10 cellular contexts compared by ENCODE assay signal in the genomic region with DNA sequence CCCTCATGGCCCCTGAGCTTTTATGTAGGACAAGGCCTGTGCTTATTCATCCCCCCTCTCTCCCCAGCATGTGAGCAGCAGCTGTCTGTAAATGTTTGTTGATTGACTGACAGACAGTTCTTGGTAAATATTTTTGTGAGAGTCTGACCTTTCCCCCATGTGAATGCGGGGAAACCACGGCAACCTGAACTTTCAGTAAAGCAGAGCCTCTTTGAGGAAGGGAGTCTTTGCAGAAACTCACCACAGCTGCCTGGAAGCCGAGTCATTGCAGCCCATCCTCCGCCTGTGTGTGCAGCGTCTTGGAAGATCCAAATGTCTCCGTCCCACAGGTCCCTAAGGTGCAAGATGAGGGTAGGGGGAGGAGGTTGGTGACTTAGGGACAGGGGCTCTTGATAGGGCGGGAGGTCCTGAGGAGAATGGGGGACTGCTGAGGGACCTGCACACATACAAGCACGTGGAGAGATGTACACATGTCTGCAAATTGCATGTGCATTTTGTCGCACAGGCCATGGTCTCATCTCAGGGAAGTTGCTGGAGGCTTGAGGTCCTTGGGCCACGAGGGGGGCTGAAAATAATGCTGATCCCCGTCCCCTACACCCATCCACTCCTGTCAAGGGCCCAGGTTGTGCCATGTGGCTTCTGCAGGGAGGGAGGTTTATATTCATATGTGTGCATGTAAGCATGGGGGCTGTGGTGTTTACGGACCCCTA. TPM values are rescaled to one million over a fixed set of nuclear protein-coding genes. Genes with fewer than 3 reads are reported as not detected.
DNase-seq lines count a peak whose midpoint lies in the region; ATAC-seq and TF ChIP-seq lines count a peak whose summit lies in the region.
"Had no signal": no experiment of that assay in that cellular context is flagged by ENCODE, and none has a peak within 500 bp of the region (broad histone marks: within the 10 kb centered on the region; RNA-seq: fewer than 3 reads in every experiment).

No MANE protein-coding gene starts in this region.

- 89 to 93% methylated on average over 4 to 11 of the region's 12 CpGs for WGBS in endodermal cell (ENCODE audit: insufficient coverage in 1 of 2, insufficient read length in 1 of 2), 2 experiments

- no peaks in the 10 kb centered on the region for H3K27me3 ChIP-seq in endodermal cell (ENCODE audit: control insufficient read depth, insufficient read depth, low read length, poor library complexity, severe bottlenecking)
- H3K27me3 ChIP-seq: upper lobe of right lung had no signal

- peak; percentile 3 for DNase-seq in stimulated activated CD4-positive, alpha-beta T cell treated with anti-CD3 and anti-CD28 coated beads, Interleukin-4, amount 100 ng/mL, for 24 hours
- DNase-seq in stimulated activated CD4-positive, alpha-beta T cell treated with anti-CD3 and anti-CD28 coated beads, Interleukin-4, amount 100 ng/mL, for 1 hour: no peak
- DNase-seq in activated B cell treated with CpG ODN at 0.5 μM for 24 hours (no peak), endodermal cell (peak; percentile 39), inferior parietal cortex (ENCODE audit: extremely low spot score) (no peak), posterior cingulate gyrus (no peak), glutamatergic neuron (no peak), left colon (no peak)
- DNase-seq: amniotic stem cell, upper lobe of right lung had no signal

- POLR2A ChIA-PET in activated B cell treated with CpG ODN at 0.5 μM for 24 hours (lab: Charles Lee): interaction anchor here (2.4 to 28.2 kb wide), 6 partner anchors 10 to 72 kb away, joined by 19 to 1103 read pairs (median 59); a partner anchor contains a TSS

- peaks cover 67% of the 10 kb centered on the region for H3K4me1 Mint-ChIP-seq in activated B cell treated with CpG ODN at 0.5 μM for 24 hours
- H3K4me1 Mint-ChIP-seq in endodermal cell: no peaks in the 10 kb centered on the region
- no peaks in the 10 kb centered on the region for H3K4me1 Mint-ChIP-seq in glutamatergic neuron (ENCODE audit: low read depth, unreplicated experiment)

- no peak overlapping the region for H3K9ac ChIP-seq in endodermal cell (ENCODE audit: extremely low read depth, low read length, poor library complexity, severe bottlenecking)

- H3K9me3 Mint-ChIP-seq in activated B cell treated with CpG ODN at 0.5 μM for 24 hours: peaks cover under 1% of the 10 kb centered on the region
- peaks cover 3% of the 10 kb centered on the region for H3K9me3 Mint-ChIP-seq in endodermal cell
- peaks cover 6% of the 10 kb centered on the region for H3K9me3 Mint-ChIP-seq in glutamatergic neuron (ENCODE audit: unreplicated experiment)

- ATAC-seq in activated B cell treated with CpG ODN at 0.5 μM for 24 hours (ENCODE audit: low read depth) (no peak), left colon (no peak)
- ATAC-seq: upper lobe of right lung had no signal

- H3K36me3 ChIP-seq in endodermal cell (ENCODE audit: control insufficient read depth, insufficient read depth, low read length): no peaks in the 10 kb centered on the region
- H3K36me3 ChIP-seq: upper lobe of right lung had no signal

- H3K27me3 Mint-ChIP-seq in activated B cell treated with CpG ODN at 0.5 μM for 24 hours: no peaks in the 10 kb centered on the region
- H3K27me3 Mint-ChIP-seq in endodermal cell (ENCODE audit: insufficient read depth): peaks cover under 1% of the 10 kb centered on the region
- H3K27me3 Mint-ChIP-seq in glutamatergic neuron (ENCODE audit: unreplicated experiment): no peaks in the 10 kb centered on the region

- TF ChIP-seq CTCF in activated B cell treated with CpG ODN at 0.5 μM for 24 hours (IDR thresholded peaks at IDR 0.05): no peak
- no peak for TF ChIP-seq CTCF in endodermal cell (conservative IDR thresholded peaks at IDR 0.05)
- TF ChIP-seq CTCF in glutamatergic neuron (IDR thresholded peaks at IDR 0.05; ENCODE audit: partially characterized antibody, unreplicated experiment): no peak

- H3K4me3 Mint-ChIP-seq in activated B cell treated with CpG ODN at 0.5 μM for 24 hours (no peak overlapping the region), endodermal cell (no peak overlapping the region), glutamatergic neuron (ENCODE audit: unreplicated experiment) (no peak overlapping the region)

- no peaks in the 10 kb centered on the region for H3K4me1 ChIP-seq in endodermal cell (ENCODE audit: control insufficient read depth, insufficient read depth, low read length)

- no peaks in the 10 kb centered on the region for H3K9me3 ChIP-seq in endodermal cell (ENCODE audit: control insufficient read depth, low read length)
- H3K9me3 ChIP-seq: upper lobe of right lung had no signal

- intact Hi-C loops in activated B cell treated with CpG ODN at 0.5 μM for 24 hours (cut with micrococcal nuclease) (no loop called here), posterior cingulate gyrus (cut with DNase I) (no loop called here), left colon (cut with DNase I, micrococcal nuclease) (no loop called here)

- H3K27ac Mint-ChIP-seq in activated B cell treated with CpG ODN at 0.5 μM for 24 hours: peak overlapping the region; percentile 80
- H3K27ac Mint-ChIP-seq in endodermal cell: no peak overlapping the region
- no peak overlapping the region for H3K27ac Mint-ChIP-seq in glutamatergic neuron (ENCODE audit: unreplicated experiment)

- H3K27ac ChIP-seq in endodermal cell (ENCODE audit: low read depth, low read length): no peak overlapping the region
- H3K27ac ChIP-seq: upper lobe of right lung had no signal

- H3K4me3 ChIP-seq in endodermal cell (ENCODE audit: low read length): no peak overlapping the region
- H3K4me3 ChIP-seq: upper lobe of right lung had no signal

- CTCF ChIA-PET in activated B cell treated with CpG ODN at 0.5 μM for 24 hours (lab: Charles Lee): interaction anchor here (1.9 kb wide), 1 partner anchor 72 kb away, joined by 6 read pairs; no protein-coding TSS in a partner anchor

- peaks cover under 1% of the 10 kb centered on the region for H3K36me3 Mint-ChIP-seq in activated B cell treated with CpG ODN at 0.5 μM for 24 hours (ENCODE audit: low read depth)
- no peaks in the 10 kb centered on the region for H3K36me3 Mint-ChIP-seq in endodermal cell (ENCODE audit: low read depth)
- peaks cover 4% of the 10 kb centered on the region for H3K36me3 Mint-ChIP-seq in glutamatergic neuron (ENCODE audit: unreplicated experiment)

RNA-seq across cellular contexts. Expression of a gene that starts 22.9 kb away (rescaled TPM):
- total RNA-seq in activated B cell treated with CpG ODN at 0.5 μM for 24 hours (144 and 167 TPM in 2 replicates), endodermal cell (under 1 TPM in 1 of 2 donors, not detected in 1; 0.18 TPM), glutamatergic neuron (ENCODE audit: unreplicated experiment) (0.86 TPM), left colon (1 to 10 TPM in 1 of 2 donors, under 1 TPM in 1; 0.40 to 1.0 TPM)
- 0.57 TPM for polyA plus RNA-seq in endodermal cell (2013, experiment 1 of 2)
- 0.17 TPM for polyA plus RNA-seq in endodermal cell (2013, experiment 2 of 2)

Comparison
In these comparisons a context has a peak if more than half of its experiments do, and no peak if none do; other contexts are left out.
1. DNase-seq: peak in stimulated activated CD4-positive, alpha-beta T cell treated with anti-CD3 and anti-CD28 coated beads, Interleukin-4, amount 100 ng/mL, for 24 hours (single experiment) and endodermal cell (single experiment); none in stimulated activated CD4-positive, alpha-beta T cell treated with anti-CD3 and anti-CD28 coated beads, Interleukin-4, amount 100 ng/mL, for 1 hour (single experiment), activated B cell treated with CpG ODN at 0.5 μM for 24 hours (single experiment), inferior parietal cortex (single experiment), posterior cingulate gyrus (0 of 10), glutamatergic neuron (single experiment) and left colon (0 of 2).
2. RNA of a gene that starts 22.9 kb away (total RNA-seq): 144 to 167 TPM in activated B cell treated with CpG ODN at 0.5 μM for 24 hours; 0.40 to 1.0 TPM in left colon, 0.86 TPM in glutamatergic neuron (single experiment) and 0.18 TPM in endodermal cell; every median in the first group is over 10 times any median in the second.